18 cellular contexts compared by ENCODE assay signal in the genomic region with DNA sequence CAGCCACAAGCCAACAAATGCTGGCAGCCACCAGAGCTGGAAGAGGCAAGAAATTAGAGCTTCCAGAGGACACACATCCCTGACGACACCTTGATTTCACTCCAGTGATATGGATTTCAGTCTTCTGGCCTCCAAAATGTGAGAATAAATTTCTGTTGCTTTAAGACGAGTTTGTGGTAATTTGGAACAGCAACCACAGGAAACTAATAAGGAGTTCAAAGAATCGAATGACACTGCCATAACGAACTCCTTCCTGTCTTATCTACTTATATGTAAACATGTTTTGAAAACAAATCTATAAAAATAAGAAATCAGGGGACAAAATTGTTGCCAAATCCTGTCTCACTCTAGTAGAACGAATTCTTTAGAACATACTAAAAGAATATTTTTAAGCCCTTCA.
"Had no signal": no experiment of that assay in that cellular context is flagged by ENCODE, and none has a peak within 500 bp of the region (broad histone marks: within the 10 kb centered on the region; RNA-seq: fewer than 3 reads in every experiment).

No MANE protein-coding gene starts in this region.

- H3K9me3 ChIP-seq: left lung, mucosa of descending colon had no signal

- DNase-seq: dermis blood vessel endothelial cell; dorsolateral prefrontal cortex; effector CD4-positive, alpha-beta T cell; effector memory CD4-positive, alpha-beta T cell; foreskin keratinocyte; heart left ventricle; hippocampal formation; left cardiac atrium; left lung; left ventricle myocardium superior; lower lobe of right lung; mesenchymal stem cell; mucosa of descending colon; naive B cell; naive thymus-derived CD8-positive, alpha-beta T cell had no signal

- H3K36me3 ChIP-seq: esophagus muscularis mucosa, gastroesophageal sphincter, heart left ventricle, left lung, lower lobe of right lung had no signal

- H3K27me3 ChIP-seq: dorsolateral prefrontal cortex, esophagus muscularis mucosa, foreskin keratinocyte, gastroesophageal sphincter, heart left ventricle, left lung had no signal

- ATAC-seq: foreskin keratinocyte; gastroesophageal sphincter; heart left ventricle; left cardiac atrium; left lung; left ventricle myocardium superior; lower lobe of right lung; mucosa of descending colon; naive thymus-derived CD8-positive, alpha-beta T cell had no signal

- H3K27ac ChIP-seq: coronary artery, dorsolateral prefrontal cortex, esophagus muscularis mucosa, foreskin keratinocyte, gastroesophageal sphincter, heart left ventricle, left lung, lower lobe of right lung had no signal

- H3K4me3 ChIP-seq: coronary artery, dorsolateral prefrontal cortex, esophagus muscularis mucosa, gastroesophageal sphincter, heart left ventricle, left lung, lower lobe of right lung, mucosa of descending colon had no signal

- H3K4me1 ChIP-seq: foreskin keratinocyte, gastroesophageal sphincter, heart left ventricle, left lung, lower lobe of right lung had no signal
